8 cellular contexts compared by ENCODE assay signal in the genomic region with DNA sequence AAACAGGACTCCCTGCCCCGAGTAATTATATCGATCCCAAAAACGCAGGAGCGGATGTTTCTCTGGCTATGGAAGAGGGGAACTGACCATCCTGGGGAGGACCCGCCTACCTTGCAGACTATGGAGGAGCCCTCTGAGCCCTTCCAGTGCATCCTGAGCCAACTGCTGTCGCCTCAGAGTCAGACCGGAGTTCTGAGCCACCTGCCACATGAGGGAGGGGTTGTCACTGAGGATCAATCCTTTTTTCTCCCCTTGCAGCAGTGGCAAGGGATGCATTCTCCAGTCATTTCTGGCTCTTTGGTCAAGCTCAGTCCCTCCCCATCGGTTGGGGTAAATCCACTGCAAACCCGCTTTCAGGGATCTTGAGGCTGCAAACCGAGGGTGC. TPM values are rescaled to one million over a fixed set of nuclear protein-coding genes. Genes with fewer than 3 reads are reported as not detected.
DNase-seq lines count a peak whose midpoint lies in the region; ATAC-seq, FAIRE-seq and TF ChIP-seq lines count a peak whose summit lies in the region.

No MANE protein-coding gene starts in this region.

- no peaks in the 10 kb centered on the region for H3K9me1 ChIP-seq in endothelial cell of umbilical vein (replicated peaks; ENCODE audit: control insufficient read depth, extremely low read depth, insufficient read depth, low read length)

- no peaks in the 10 kb centered on the region for H3K27me3 ChIP-seq in PC-3 (ENCODE audit: low read length)
- no peaks in the 10 kb centered on the region for H3K27me3 ChIP-seq in endothelial cell of umbilical vein (ENCODE audit: control insufficient read depth in 2 of 2, insufficient read depth in 2 of 2, low read length in 2 of 2)
- H3K27me3 ChIP-seq in prostate gland (replicated peaks; ENCODE audit: insufficient read depth), result no peaks in the 10 kb centered on the region

- H3F3A ChIP-seq in PC-3 (ENCODE audit: low read length, unreplicated experiment), result no peaks in the 10 kb centered on the region

- peak overlapping the region; percentile 91 for H3K4me3 ChIP-seq in PC-3 (ENCODE audit: low read length)
- peak overlapping the region; percentile 64 to 79 (median 66) for H3K4me3 ChIP-seq in endothelial cell of umbilical vein (replicated peaks in 1 of 3; ENCODE audit: insufficient read depth in 1 of 3, low read depth in 1 of 3, low read length in 3 of 3)
- H3K4me3 ChIP-seq in prostate gland, result peak overlapping the region; percentile 42 to 68

- H3K9me3 ChIP-seq in PC-3 (ENCODE audit: low read length) (no peaks in the 10 kb centered on the region), endothelial cell of umbilical vein (replicated peaks; ENCODE audit: control insufficient read depth, insufficient read depth, low read length) (no peaks in the 10 kb centered on the region), prostate gland (no peaks in the 10 kb centered on the region)

- H3K36me3 ChIP-seq in PC-3 (ENCODE audit: low read depth, low read length), result no peaks in the 10 kb centered on the region
- H3K36me3 ChIP-seq in endothelial cell of umbilical vein (ENCODE audit: control insufficient read depth in 2 of 2, extremely low read depth in 1 of 2, insufficient read depth in 2 of 2, low read length in 2 of 2), result peaks cover 0 to 9% of the 10 kb centered on the region in 2 experiments
- no peaks in the 10 kb centered on the region for H3K36me3 ChIP-seq in prostate gland

- intact Hi-C loops in PC-3 (cut with micrococcal nuclease) (no loop called here), endothelial cell of umbilical vein (cut with micrococcal nuclease) (no loop called here), prostate gland (cut with DNase I) (no loop called here)

- peak; percentile 8 for FAIRE-seq in endothelial cell of umbilical vein (lab: Jason Lieb, UNC)

- CTCF ChIA-PET in PC-3 (lab: Charles Lee), result no interaction called here
- CTCF ChIA-PET in endothelial cell of umbilical vein (lab: Charles Lee), result interaction anchor here (0.9 to 3.1 kb wide), 5 partner anchors 7 to 179 kb away, joined by 3 to 22 read pairs (median 7); partner anchors contain the start of genes PIGO and VCP

- dilution Hi-C loops in endothelial cell of umbilical vein (cut with MboI; ENCODE audit: extremely low pct_ligation_motif_present, low sequenced_read_pairs), result no loop called here

- peak in 2 of 3 experiments; percentile 36 to 60 for DNase-seq in NCI-H1417 (lab: John Stamatoyannopoulos, UW)
- no peak for DNase-seq in NCI-H1417 treated with DMSO at 0.1 percent for 48 hours (lab: John Stamatoyannopoulos, UW)
- DNase-seq in PC-3, result no peak
- no peak for DNase-seq in endothelial cell of umbilical vein (ENCODE audit: low read depth, low spot score)
- no peak for DNase-seq in prostate gland (ENCODE audit: low spot score)
- DNase-seq in RKO (ENCODE audit: low spot score), result no peak

- peaks cover 29% of the 10 kb centered on the region for H3K79me2 ChIP-seq in PC-3 (ENCODE audit: low read length)
- peaks cover 23% of the 10 kb centered on the region for H3K79me2 ChIP-seq in endothelial cell of umbilical vein (ENCODE audit: control insufficient read depth, insufficient read depth, low read length)

- H3K9me2 ChIP-seq in PC-3 (replicated peaks; ENCODE audit: low read length), result no peaks in the 10 kb centered on the region

- POLR2A ChIA-PET in PC-3 (lab: Charles Lee; ENCODE audit: unreplicated experiment), result interaction anchor here (0.6 kb wide), 1 partner anchor 684 kb away, joined by 3 read pairs; no protein-coding TSS in a partner anchor
- POLR2A ChIA-PET in endothelial cell of umbilical vein (lab: Charles Lee), result interaction anchor here (1.3 to 1.5 kb wide), 2 partner anchors 35 to 37 kb away, joined by 4 to 5 read pairs; partner anchors contain the start of gene ATOSB

- BruUV-seq in PC-3 (replicated peaks; lab: Mats Ljungman, UMichigan), result TSS peak; percentile 45
- TSS peak; percentile 47 for BruUV-seq in endothelial cell of umbilical vein (replicated peaks; lab: Mats Ljungman, UMichigan)

- ATAC-seq in PC-3, result peak; percentile 19
- no peak for ATAC-seq in HG02678 (IDR thresholded peaks at IDR 0.05; ENCODE audit: unreplicated experiment)
- ATAC-seq in HG03520 (IDR thresholded peaks at IDR 0.05; ENCODE audit: unreplicated experiment), result no peak

- 3% methylated on average over 10 of the region's 10 CpGs for WGBS in prostate gland

- H2AFZ ChIP-seq in PC-3 (ENCODE audit: low read length), result peak overlapping the region; percentile 87
- H2AFZ ChIP-seq in endothelial cell of umbilical vein (ENCODE audit: low read depth, low read length), result peak overlapping the region; percentile 59

- H3K27ac ChIP-seq in PC-3 (ENCODE audit: low read length), result peak overlapping the region; percentile 83; the same call in 1 of the 2 replicates
- peak overlapping the region; percentile 57 for H3K27ac ChIP-seq in endothelial cell of umbilical vein (ENCODE audit: insufficient read depth, low read depth, low read length)
- peak overlapping the region; percentile 66 to 82 for H3K27ac ChIP-seq in prostate gland

- peak overlapping the region; percentile 98 for H3K4me2 ChIP-seq in PC-3 (ENCODE audit: low read length)
- peak overlapping the region; percentile 57 for H3K4me2 ChIP-seq in endothelial cell of umbilical vein (ENCODE audit: insufficient read depth, low read length)

- TF ChIP-seq CTCF in PC-3 (conservative IDR thresholded peaks at IDR 0.05; ENCODE audit: low read depth, low read length) (no peak), endothelial cell of umbilical vein (IDR thresholded peaks at IDR 0.05; ENCODE audit: extremely low read depth in 1 of 2, insufficient read depth in 1 of 2, low read depth in 1 of 2, low read length in 2 of 2) (no peak), prostate gland (IDR thresholded peaks at IDR 0.05) (no peak)

- H4K20me1 ChIP-seq in PC-3 (ENCODE audit: low read length), result no peaks in the 10 kb centered on the region
- no peaks in the 10 kb centered on the region for H4K20me1 ChIP-seq in endothelial cell of umbilical vein (replicated peaks; ENCODE audit: control insufficient read depth, extremely low read depth, insufficient read depth, low read length)

- peak overlapping the region; percentile 92 for H3K9ac ChIP-seq in PC-3 (ENCODE audit: low read length)
- H3K9ac ChIP-seq in endothelial cell of umbilical vein (replicated peaks; ENCODE audit: extremely low read depth, insufficient read depth, low read length), result peak overlapping the region; percentile 74

- H3K4me1 ChIP-seq in PC-3 (ENCODE audit: insufficient read depth, low read length) (0 out of 2 replicates have a peak, but pooled peaks cover 8% of the 10 kb centered on the region), endothelial cell of umbilical vein (ENCODE audit: control insufficient read depth, extremely low read depth, insufficient read depth, low read length) (peaks cover 16% of the 10 kb centered on the region), prostate gland (replicated peaks) (peaks cover 7% of the 10 kb centered on the region)

- TF ChIP-seq POLR2A in endothelial cell of umbilical vein (IDR thresholded peaks at IDR 0.05; ENCODE audit: low read depth, low read length), result no peak
- TF ChIP-seq POLR2A in prostate gland (IDR thresholded peaks at IDR 0.05), result no peak

RNA-seq across cellular contexts. Expression of gene FANCG, which starts 0.7 kb away (rescaled TPM):
- 32.6 and 44.8 TPM in 2 replicates for total RNA-seq in PC-3 (2014; rRNA removed)
- 50.0 and 58.0 TPM in 2 replicates for total RNA-seq in endothelial cell of umbilical vein
- polyA plus RNA-seq in endothelial cell of umbilical vein, result 26.5 and 31.6 TPM in 2 replicates
- polyA plus RNA-seq in endothelial cell of umbilical vein (2011; cell fraction: cytosol; rRNA removed), result 25.1 and 25.9 TPM in 2 replicates
- polyA plus RNA-seq in endothelial cell of umbilical vein (2011; cell fraction: nucleus; rRNA removed), result 136 and 163 TPM in 2 replicates
- 34.0 and 48.0 TPM in 2 replicates for polyA plus RNA-seq in endothelial cell of umbilical vein (2012)
- polyA minus RNA-seq in endothelial cell of umbilical vein, result 31.6 and 38.1 TPM in 2 replicates
- polyA minus RNA-seq in endothelial cell of umbilical vein (2011; cell fraction: cytosol; rRNA and poly(A)+ RNA removed), result 33.4 TPM
- polyA minus RNA-seq in endothelial cell of umbilical vein (2011; cell fraction: nucleus; rRNA and poly(A)+ RNA removed), result 38.6 and 53.9 TPM in 2 replicates
- 10 to 100 TPM; 12.9 to 16.8 TPM for total RNA-seq in prostate gland

RNA-seq across cellular contexts. Expression of gene VCP, which starts 6.6 kb away (rescaled TPM):
- total RNA-seq in PC-3 (2014; rRNA removed) (324 and 343 TPM in 2 replicates), endothelial cell of umbilical vein (450 and 493 TPM in 2 replicates), prostate gland (100 to 1,000 TPM; 161 to 180 TPM)
- polyA plus RNA-seq in endothelial cell of umbilical vein, result 310 and 349 TPM in 2 replicates
- polyA plus RNA-seq in endothelial cell of umbilical vein (2011; cell fraction: cytosol; rRNA removed), result 326 and 364 TPM in 2 replicates
- 575 and 655 TPM in 2 replicates for polyA plus RNA-seq in endothelial cell of umbilical vein (2011; cell fraction: nucleus; rRNA removed)
- polyA plus RNA-seq in endothelial cell of umbilical vein (2012), result 540 and 568 TPM in 2 replicates
- 905 and 912 TPM in 2 replicates for polyA minus RNA-seq in endothelial cell of umbilical vein
- 223 TPM for polyA minus RNA-seq in endothelial cell of umbilical vein (2011; cell fraction: cytosol; rRNA and poly(A)+ RNA removed)
- 389 and 396 TPM in 2 replicates for polyA minus RNA-seq in endothelial cell of umbilical vein (2011; cell fraction: nucleus; rRNA and poly(A)+ RNA removed)

RNA-seq across cellular contexts. Expression of gene PIGO, which starts 17.4 kb away (rescaled TPM):
- total RNA-seq in PC-3 (2014; rRNA removed) (18.2 and 19.9 TPM in 2 replicates), endothelial cell of umbilical vein (17.7 and 23.5 TPM in 2 replicates), prostate gland (10 to 100 TPM; 29.9 to 30.7 TPM)
- polyA plus RNA-seq in endothelial cell of umbilical vein, result 27.3 and 29.8 TPM in 2 replicates
- polyA plus RNA-seq in endothelial cell of umbilical vein (2011; cell fraction: cytosol; rRNA removed), result 15.6 and 15.7 TPM in 2 replicates
- 37.9 and 39.9 TPM in 2 replicates for polyA plus RNA-seq in endothelial cell of umbilical vein (2011; cell fraction: nucleus; rRNA removed)
- 12.1 and 16.4 TPM in 2 replicates for polyA plus RNA-seq in endothelial cell of umbilical vein (2012)
- 26.8 and 30.7 TPM in 2 replicates for polyA minus RNA-seq in endothelial cell of umbilical vein
- 17.0 TPM for polyA minus RNA-seq in endothelial cell of umbilical vein (2011; cell fraction: cytosol; rRNA and poly(A)+ RNA removed)
- 14.3 and 21.3 TPM in 2 replicates for polyA minus RNA-seq in endothelial cell of umbilical vein (2011; cell fraction: nucleus; rRNA and poly(A)+ RNA removed)

RNA-seq across cellular contexts. Expression of gene STOML2, which starts 23.9 kb away (rescaled TPM):
- 161 and 175 TPM in 2 replicates for total RNA-seq in PC-3 (2014; rRNA removed)
- 142 and 144 TPM in 2 replicates for total RNA-seq in endothelial cell of umbilical vein
- polyA plus RNA-seq in endothelial cell of umbilical vein, result 187 and 206 TPM in 2 replicates
- polyA plus RNA-seq in endothelial cell of umbilical vein (2011; cell fraction: cytosol; rRNA removed), result 186 and 208 TPM in 2 replicates
- polyA plus RNA-seq in endothelial cell of umbilical vein (2011; cell fraction: nucleus; rRNA removed), result 142 and 153 TPM in 2 replicates
- polyA plus RNA-seq in endothelial cell of umbilical vein (2012), result 155 and 168 TPM in 2 replicates
- polyA minus RNA-seq in endothelial cell of umbilical vein, result 80.6 and 98.1 TPM in 2 replicates
- 36.0 TPM for polyA minus RNA-seq in endothelial cell of umbilical vein (2011; cell fraction: cytosol; rRNA and poly(A)+ RNA removed)
- polyA minus RNA-seq in endothelial cell of umbilical vein (2011; cell fraction: nucleus; rRNA and poly(A)+ RNA removed), result 21.5 and 27.6 TPM in 2 replicates
- 100 to 1,000 TPM; 100 to 114 TPM for total RNA-seq in prostate gland

RNA-seq across cellular contexts. Expression of gene ATOSB, which starts 36.6 kb away (rescaled TPM):
- total RNA-seq in PC-3 (2014; rRNA removed) (9.2 and 10.2 TPM in 2 replicates), endothelial cell of umbilical vein (34.7 and 39.4 TPM in 2 replicates), prostate gland (10 to 100 TPM; 15.9 to 21.3 TPM)
- 58.0 and 69.6 TPM in 2 replicates for polyA plus RNA-seq in endothelial cell of umbilical vein
- polyA plus RNA-seq in endothelial cell of umbilical vein (2011; cell fraction: cytosol; rRNA removed), result 40.5 and 44.3 TPM in 2 replicates
- 63.3 and 68.1 TPM in 2 replicates for polyA plus RNA-seq in endothelial cell of umbilical vein (2011; cell fraction: nucleus; rRNA removed)
- polyA plus RNA-seq in endothelial cell of umbilical vein (2012), result 39.3 and 47.8 TPM in 2 replicates
- polyA minus RNA-seq in endothelial cell of umbilical vein, result 36.1 and 38.5 TPM in 2 replicates
- polyA minus RNA-seq in endothelial cell of umbilical vein (2011; cell fraction: cytosol; rRNA and poly(A)+ RNA removed), result 3.2 TPM
- polyA minus RNA-seq in endothelial cell of umbilical vein (2011; cell fraction: nucleus; rRNA and poly(A)+ RNA removed), result 13.1 and 14.2 TPM in 2 replicates

Comparison
In these comparisons a context has a peak if more than half of its experiments do, and no peak if none do; other contexts are left out.
1. DNase-seq: peak in NCI-H1417 (2 of 3); none in NCI-H1417 treated with DMSO at 0.1 percent for 48 hours (single experiment), PC-3 (single experiment), endothelial cell of umbilical vein (single experiment), prostate gland (single experiment) and RKO (single experiment).
2. Peak in every context shown above with its lines, with median percentiles within 50 percentile points of each other: H3K27ac ChIP-seq and H3K4me3 ChIP-seq.